ENCODE assay signal across 24 cellular contexts in genomic region chr7:86574006-86574405, GRCh38.
"Had no signal": no experiment of that assay in that cellular context is flagged by ENCODE, and none has a peak within 500 bp of the region (broad histone marks: within the 10 kb centered on the region; RNA-seq: fewer than 3 reads in every experiment).

No MANE protein-coding gene starts in this region.

- H3K4me1 ChIP-seq: Peyer's patch, SJCRH30 had no signal

- H3K9me3 ChIP-seq: MG63, Peyer's patch, SJCRH30 had no signal

- H3K4me3 ChIP-seq: MG63, Peyer's patch, SJCRH30 had no signal

- H3K27me3 ChIP-seq: MG63, Peyer's patch, SJCRH30 had no signal

- DNase-seq: activated CD4-positive, alpha-beta memory T cell treated with anti-CD3 and anti-CD28 coated beads, Interleukin-2, amount 10 ng/mL, durations not matched to agents 7 days and 5 days; activated CD4-positive, alpha-beta T cell treated with anti-CD3 and anti-CD28 coated beads for 36 hours; activated CD4-positive, alpha-beta T cell treated with anti-CD3 and anti-CD28 coated beads, Interleukin-2, amount 50 U/mL, for 1 hour; activated gamma-delta T cell; activated naive CD4-positive, alpha-beta T cell treated with anti-CD3 and anti-CD28 coated beads, Interleukin-2, amount 10 ng/mL, durations not matched to agents 7 days and 5 days; activated naive CD8-positive, alpha-beta T cell treated with anti-CD3 and anti-CD28 coated beads for 36 hours; activated T-cell treated with anti-CD3 and anti-CD28 coated beads for 4 hours; activated T-cell treated with anti-CD3 and anti-CD28 coated beads, Interleukin-2, amount 50 U/mL, for 48 hours; MG63; NCI-H1930; NCI-H2107; NCI-H2171 treated with DMSO at 0.1 percent for 48 hours; NCI-H226; NCI-H510A; NCI-H526 treated with DMSO at 0.1 percent for 48 hours; Right ventricle myocardium superior; SJCRH30; T-cell; T-helper 2 cell; T1000 had no signal

- ATAC-seq: activated CD4-positive, alpha-beta T cell treated with anti-CD3 and anti-CD28 coated beads for 36 hours; activated T-helper 17 cell treated with anti-CD3 and anti-CD28 coated beads, Interleukin-2, amount 50 U/mL, for 72 hours; T-cell had no signal

- H3K27ac ChIP-seq: Peyer's patch, RWPE1, SJCRH30, VCaP had no signal

- H3K36me3 ChIP-seq: MG63, Peyer's patch, SJCRH30 had no signal
